Comparison of ENCODE assay signal across 20 cellular contexts in the genomic region with DNA sequence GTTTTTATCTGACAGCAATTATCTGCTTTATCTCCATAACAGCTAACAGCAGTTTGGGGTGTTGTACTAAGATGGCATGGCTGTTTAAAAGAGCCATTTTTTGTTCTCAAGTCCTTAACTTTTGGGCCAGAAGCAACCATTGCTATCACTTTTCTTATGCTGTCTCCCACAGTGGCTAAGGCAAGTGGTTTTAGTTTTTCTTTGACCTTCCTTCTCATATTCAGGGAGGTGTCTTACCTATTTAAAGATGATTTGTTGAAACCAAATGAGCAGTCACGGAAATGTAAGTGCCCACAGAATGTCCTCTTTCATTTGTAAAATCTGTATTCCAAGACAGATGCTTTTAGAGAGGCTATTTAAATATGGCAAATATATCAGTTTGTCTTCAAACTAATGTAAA.
DNase-seq lines count a peak whose midpoint lies in the region; TF ChIP-seq lines count a peak whose summit lies in the region.
"Had no signal": no experiment of that assay in that cellular context is flagged by ENCODE, and none has a peak within 500 bp of the region (broad histone marks: within the 10 kb centered on the region; RNA-seq: fewer than 3 reads in every experiment).

No MANE protein-coding gene starts in this region.

- peaks cover 4% of the 10 kb centered on the region for H3F3A ChIP-seq in Loucy (ENCODE audit: low read depth)
- H3F3A ChIP-seq in PC-9 (ENCODE audit: insufficient read depth, low read depth): no peaks in the 10 kb centered on the region

- POLR2A ChIA-PET in PC-9 (lab: Charles Lee; ENCODE audit: unreplicated experiment): no interaction called here

- H3K4me1 ChIP-seq in Loucy (ENCODE audit: insufficient read depth, low read length, poor library complexity, severe bottlenecking) (peaks cover 26% of the 10 kb centered on the region), PC-9 (replicated peaks; ENCODE audit: insufficient read depth) (no peaks in the 10 kb centered on the region)
- H3K4me1 ChIP-seq: A549, BE2C had no signal

- intact Hi-C loops in PC-9 (cut with micrococcal nuclease; ENCODE audit: unreplicated experiment): no loop called here

- H3K4me2 ChIP-seq in Loucy (ENCODE audit: low read depth, low read length, poor library complexity, severe bottlenecking) (no peak overlapping the region), PC-9 (no peak overlapping the region)
- H3K4me2 ChIP-seq: A549; BLaER1 treated with 17β-estradiol and CSF1 and Interleukin-3, amounts not matched to agents 10 nM and 100 nM had no signal

- CTCF ChIA-PET in PC-9 (lab: Charles Lee): no interaction called here

- peak; percentile 30 for DNase-seq in GM12865 (ENCODE audit: low read depth)
- DNase-seq in PC-9: no peak
- DNase-seq in SHP77 (lab: John Stamatoyannopoulos, UW): no peak
- DNase-seq in COLO829 (ENCODE audit: low spot score): no peak
- no peak for DNase-seq in stimulated activated CD4-positive, alpha-beta T cell treated with anti-CD3 and anti-CD28 coated beads, Interleukin-12 subunit alpha, Interleukin-12 subunit beta, amount 100 ng/mL, for 4 hours
- DNase-seq: 8988T; ACHN; AML-193; BE2C; CD4-positive, alpha-beta memory T cell; DMS 273 treated with DMSO at 0.1 percent for 48 hours; DMS53; DMS79 treated with DMSO at 0.1 percent for 48 hours; GF-D8; GOT3; H7; HCEC 1CT had no signal

- H3K9me2 ChIP-seq in Loucy (replicated peaks; ENCODE audit: low read depth, low read length) (no peaks in the 10 kb centered on the region), PC-9 (ENCODE audit: insufficient read depth) (no peaks in the 10 kb centered on the region)

- H2AFZ ChIP-seq in Loucy (ENCODE audit: low read length) (peak overlapping the region; percentile 43), PC-9 (0 out of 2 replicates have a peak overlapping the region, but pooled peaks have one; percentile 43)

- H3K9me3 ChIP-seq in Loucy (ENCODE audit: insufficient read depth, low read depth, low read length): no peaks in the 10 kb centered on the region
- H3K9me3 ChIP-seq in PC-9 (ENCODE audit: insufficient read depth, low read depth): no peaks in the 10 kb centered on the region
- H3K9me3 ChIP-seq: A549; BE2C; BLaER1 treated with 17β-estradiol and CSF1 and Interleukin-3, amounts not matched to agents 10 nM and 100 nM had no signal

- H3K4me3 ChIP-seq in GM12865 (ENCODE audit: low read depth, low read length) (no peak overlapping the region), Loucy (ENCODE audit: low read length, poor library complexity, severe bottlenecking) (no peak overlapping the region), PC-9 (no peak overlapping the region)
- H3K4me3 ChIP-seq: A549; BLaER1 treated with 17β-estradiol and CSF1 and Interleukin-3, amounts not matched to agents 10 nM and 100 nM had no signal

- no peaks in the 10 kb centered on the region for H3K27me3 ChIP-seq in Loucy (ENCODE audit: insufficient read depth, low read length, poor library complexity, severe bottlenecking)
- H3K27me3 ChIP-seq in PC-9 (ENCODE audit: insufficient read depth, low read depth): no peaks in the 10 kb centered on the region
- H3K27me3 ChIP-seq: BE2C; BLaER1 treated with 17β-estradiol and CSF1 and Interleukin-3, amounts not matched to agents 10 nM and 100 nM had no signal

- no peak overlapping the region for H3K9ac ChIP-seq in Loucy (ENCODE audit: low read depth, low read length, poor library complexity, severe bottlenecking)
- H3K9ac ChIP-seq: BLaER1 treated with 17β-estradiol and CSF1 and Interleukin-3, amounts not matched to agents 10 nM and 100 nM had no signal

- H4K20me1 ChIP-seq in Loucy (ENCODE audit: insufficient read depth, low read length, poor library complexity, severe bottlenecking): no peaks in the 10 kb centered on the region
- H4K20me1 ChIP-seq in PC-9 (ENCODE audit: insufficient read depth): no peaks in the 10 kb centered on the region
- H4K20me1 ChIP-seq: BLaER1 treated with 17β-estradiol and CSF1 and Interleukin-3, amounts not matched to agents 10 nM and 100 nM had no signal

- H3K79me2 ChIP-seq in Loucy (ENCODE audit: insufficient read depth, low read length) (no peaks in the 10 kb centered on the region), PC-9 (ENCODE audit: low read depth) (no peaks in the 10 kb centered on the region)

- H3K27ac ChIP-seq in PC-9: no peak overlapping the region
- H3K27ac ChIP-seq: A549; BLaER1 treated with 17β-estradiol and CSF1 and Interleukin-3, amounts not matched to agents 10 nM and 100 nM had no signal

- H3K36me3 ChIP-seq in Loucy (ENCODE audit: insufficient read depth, low read length) (no peaks in the 10 kb centered on the region), PC-9 (ENCODE audit: low read depth) (no peaks in the 10 kb centered on the region)
- H3K36me3 ChIP-seq: BE2C; BLaER1 treated with 17β-estradiol and CSF1 and Interleukin-3, amounts not matched to agents 10 nM and 100 nM had no signal

- no TSS peak for BruUV-seq in PC-9 (replicated peaks; lab: Mats Ljungman, UMichigan)

- TF ChIP-seq CTCF in GM12865 (IDR thresholded peaks at IDR 0.05; ENCODE audit: insufficient read depth, low read depth, low read length, missing control alignments) (no peak), Loucy (conservative IDR thresholded peaks at IDR 0.05; ENCODE audit: low read length) (no peak), PC-9 (conservative IDR thresholded peaks at IDR 0.05) (no peak)
